Comparison of ENCODE assay signal across 8 cellular contexts in the genomic region with DNA sequence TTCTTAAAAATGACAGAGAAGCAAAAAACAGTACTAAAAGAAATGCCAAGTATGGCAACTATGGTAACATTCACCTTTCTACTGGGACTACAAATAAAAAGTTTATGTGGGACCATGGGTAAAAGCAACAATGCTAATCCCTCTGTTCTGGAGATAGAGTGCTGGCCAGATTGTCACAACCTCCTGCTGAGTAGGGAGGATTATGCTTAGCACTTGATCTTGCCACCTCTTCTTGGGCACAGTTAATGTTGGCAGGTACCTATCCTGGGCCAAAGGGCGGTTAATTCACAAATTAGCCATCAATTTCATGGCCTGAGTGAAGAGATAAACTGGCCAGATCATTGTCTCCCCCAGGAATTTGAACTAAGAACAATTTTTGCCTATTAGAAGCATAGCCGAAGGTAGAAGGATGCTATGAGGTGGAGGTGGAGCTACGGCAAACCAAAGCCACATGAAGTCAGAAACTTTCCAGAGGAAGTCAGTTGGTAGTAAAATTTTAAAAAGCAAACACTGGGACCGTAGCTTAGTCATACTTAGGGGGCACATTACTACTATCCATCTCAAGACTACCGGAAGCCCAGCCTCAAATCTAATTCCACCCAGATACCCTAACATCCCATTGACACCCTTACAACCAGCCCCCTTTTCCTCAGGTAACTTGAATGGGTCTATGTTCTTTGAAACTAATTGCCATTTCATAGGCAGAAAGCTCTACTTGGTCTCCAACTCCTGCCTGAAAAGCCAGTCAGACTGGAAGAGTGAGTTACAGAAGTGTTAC. TPM values are rescaled to one million over a fixed set of nuclear protein-coding genes. Genes with fewer than 3 reads are reported as not detected.
DNase-seq lines count a peak whose midpoint lies in the region; ATAC-seq and TF ChIP-seq lines count a peak whose summit lies in the region.

No MANE protein-coding gene starts in this region.

- peak; percentile 75 for DNase-seq in Calu3
- DNase-seq in H7: peak; percentile 39
- no peak for DNase-seq in activated B cell treated with CpG ODN at 0.5 μM for 24 hours
- peak; percentile 33 for DNase-seq in hepatocyte (ENCODE audit: low spot score)
- no peak for DNase-seq in dermis blood vessel endothelial cell
- no peak for DNase-seq in left ventricle myocardium inferior

- H3K36me3 Mint-ChIP-seq in Calu3 (ENCODE audit: insufficient read depth, unreplicated experiment) (peaks cover 43% of the 10 kb centered on the region), activated B cell treated with CpG ODN at 0.5 μM for 24 hours (ENCODE audit: low read depth) (peaks cover 34% of the 10 kb centered on the region)

- 41% methylated on average over 5 of the region's 5 CpGs for WGBS in hepatocyte (ENCODE audit: low lambda C conversion rate, missing lambda C conversion rate)

- H3K27me3 ChIP-seq in H7 (ENCODE audit: control insufficient read depth, insufficient read depth, low read length): 0 out of 2 replicates have a peak, but pooled peaks cover 1% of the 10 kb centered on the region
- H3K27me3 ChIP-seq in hepatocyte: no peaks in the 10 kb centered on the region
- H3K27me3 ChIP-seq in subcutaneous abdominal adipose tissue (ENCODE audit: control insufficient read depth in 5 of 5, insufficient read depth in 4 of 5, low read length in 5 of 5): no peaks in the 10 kb centered on the region
- no peaks in the 10 kb centered on the region for H3K27me3 ChIP-seq in left ventricle myocardium inferior (ENCODE audit: low read depth)

- H3K4me1 ChIP-seq in hepatocyte (ENCODE audit: insufficient read depth): peaks cover 23% of the 10 kb centered on the region
- peaks cover 0 to 34% (median 32%) of the 10 kb centered on the region in 5 donors for H3K4me1 ChIP-seq in subcutaneous abdominal adipose tissue (ENCODE audit: control insufficient read depth in 5 of 5, insufficient read depth in 5 of 5, low read length in 5 of 5)
- peaks cover 41% of the 10 kb centered on the region for H3K4me1 ChIP-seq in left ventricle myocardium inferior

- H3K4me3 Mint-ChIP-seq in Calu3 (ENCODE audit: low read depth, unreplicated experiment) (peak overlapping the region; percentile 86), activated B cell treated with CpG ODN at 0.5 μM for 24 hours (peak overlapping the region; percentile 62)

- intact Hi-C loops in Calu3 (cut with micrococcal nuclease; ENCODE audit: unreplicated experiment) (loop anchor here (10.0 kb wide), 1 partner anchor 1424 kb away; a partner anchor contains a TSS), activated B cell treated with CpG ODN at 0.5 μM for 24 hours (cut with micrococcal nuclease) (loop anchor here (5.0 kb wide), 5 partner anchors 179 to 1664 kb away; a partner anchor contains a TSS), left ventricle myocardium inferior (cut with micrococcal nuclease) (no loop called here)

- ATAC-seq in activated B cell treated with CpG ODN at 0.5 μM for 24 hours (ENCODE audit: low read depth) (peak; percentile 5), HG03342 (IDR thresholded peaks at IDR 0.05; ENCODE audit: unreplicated experiment) (no peak)

- H3K9me2 ChIP-seq in hepatocyte (replicated peaks; ENCODE audit: insufficient read depth): no peaks in the 10 kb centered on the region

- POLR2A ChIA-PET in activated B cell treated with CpG ODN at 0.5 μM for 24 hours (lab: Charles Lee): interaction anchor here (0.5 to 1.8 kb wide), 6 partner anchors 11 to 523 kb away, joined by 3 to 5 read pairs (median 3); a partner anchor contains a TSS

- H3K27ac Mint-ChIP-seq in Calu3 (ENCODE audit: unreplicated experiment) (peak overlapping the region; percentile 100), activated B cell treated with CpG ODN at 0.5 μM for 24 hours (peak overlapping the region; percentile 77)

- no peak for TF ChIP-seq CTCF in Calu3 (IDR thresholded peaks at IDR 0.05; ENCODE audit: unreplicated experiment)
- TF ChIP-seq CTCF in activated B cell treated with CpG ODN at 0.5 μM for 24 hours (IDR thresholded peaks at IDR 0.05): no peak
- TF ChIP-seq CTCF in hepatocyte (IDR thresholded peaks at IDR 0.05; ENCODE audit: poor library complexity): no peak
- TF ChIP-seq CTCF in left ventricle myocardium inferior (IDR thresholded peaks at IDR 0.05; ENCODE audit: borderline replicate concordance): no peak

- H3K27me3 Mint-ChIP-seq in Calu3 (ENCODE audit: unreplicated experiment) (no peaks in the 10 kb centered on the region), activated B cell treated with CpG ODN at 0.5 μM for 24 hours (no peaks in the 10 kb centered on the region)

- peak overlapping the region in 2 of 5 donors; percentile 10 to 44 for H3K9ac ChIP-seq in subcutaneous abdominal adipose tissue (ENCODE audit: low read length in 5 of 5)

- H3K9me3 Mint-ChIP-seq in Calu3 (ENCODE audit: low read depth, unreplicated experiment) (no peaks in the 10 kb centered on the region), activated B cell treated with CpG ODN at 0.5 μM for 24 hours (no peaks in the 10 kb centered on the region)

- H2AFZ ChIP-seq in hepatocyte: no peak overlapping the region

- no TSS peak for BruUV-seq in Calu3 (replicated peaks; lab: Mats Ljungman, UMichigan)

- H3K4me2 ChIP-seq in hepatocyte: peak overlapping the region; percentile 83

- no peaks in the 10 kb centered on the region for H4K20me1 ChIP-seq in hepatocyte (ENCODE audit: insufficient read depth, poor library complexity, severe bottlenecking)

- H3K36me3 ChIP-seq in H7 (replicated peaks; ENCODE audit: control insufficient read depth, insufficient read depth, low read length): no peaks in the 10 kb centered on the region
- H3K36me3 ChIP-seq in hepatocyte (replicated peaks; ENCODE audit: insufficient read depth, low read depth): no peaks in the 10 kb centered on the region
- H3K36me3 ChIP-seq in subcutaneous abdominal adipose tissue (ENCODE audit: control insufficient read depth in 5 of 5, insufficient read depth in 5 of 5, low read length in 5 of 5): peaks cover 11 to 29% (median 20%) of the 10 kb centered on the region in 5 donors
- H3K36me3 ChIP-seq in left ventricle myocardium inferior: peaks cover 28% of the 10 kb centered on the region

- H3K4me3 ChIP-seq in H7 (ENCODE audit: insufficient read depth, low read depth, low read length) (no peak overlapping the region), hepatocyte (no peak overlapping the region), subcutaneous abdominal adipose tissue (ENCODE audit: low read depth in 1 of 5, low read length in 5 of 5) (no peak overlapping the region), left ventricle myocardium inferior (no peak overlapping the region)

- H3K9me3 ChIP-seq in hepatocyte (ENCODE audit: low read depth): no peaks in the 10 kb centered on the region
- no peaks in the 10 kb centered on the region for H3K9me3 ChIP-seq in subcutaneous abdominal adipose tissue (ENCODE audit: control insufficient read depth in 5 of 5, low read length in 5 of 5)
- no peaks in the 10 kb centered on the region for H3K9me3 ChIP-seq in left ventricle myocardium inferior (replicated peaks)

- H3K27ac ChIP-seq in hepatocyte (peak overlapping the region; percentile 92), subcutaneous abdominal adipose tissue (ENCODE audit: low read depth, low read length) (peak overlapping the region; percentile 100), left ventricle myocardium inferior (replicated peaks) (no peak overlapping the region)

- H3K79me2 ChIP-seq in hepatocyte: peaks cover 65% of the 10 kb centered on the region

- CTCF ChIA-PET in Calu3 (lab: Charles Lee): interaction anchor here (0.6 to 0.8 kb wide), 2 partner anchors 38 to 1587 kb away, joined by 3 to 6 read pairs; no protein-coding TSS in a partner anchor
- CTCF ChIA-PET in activated B cell treated with CpG ODN at 0.5 μM for 24 hours (lab: Charles Lee): interaction anchor here (1.3 kb wide), 1 partner anchor 81 kb away, joined by 4 read pairs; no protein-coding TSS in a partner anchor

- H3K4me1 Mint-ChIP-seq in Calu3 (ENCODE audit: low read depth, unreplicated experiment): peaks cover 54% of the 10 kb centered on the region
- peaks cover 42% of the 10 kb centered on the region for H3K4me1 Mint-ChIP-seq in activated B cell treated with CpG ODN at 0.5 μM for 24 hours

RNA-seq across cellular contexts. Expression of a gene that starts 2.7 kb away (rescaled TPM):
- total RNA-seq in Calu3 (2022): 17.9 and 18.3 TPM in 2 replicates
- 5.9 and 8.5 TPM in 2 replicates for total RNA-seq in H7 (2014; rRNA removed; shearing (Covaris generic))
- total RNA-seq in activated B cell treated with CpG ODN at 0.5 μM for 24 hours: 14.5 and 16.2 TPM in 2 replicates
- 6.6 and 7.7 TPM in 2 replicates for total RNA-seq in hepatocyte
- polyA plus RNA-seq in hepatocyte: 4.4 and 4.9 TPM in 2 replicates
- 8.3 and 11.6 TPM in 2 replicates for total RNA-seq in dermis blood vessel endothelial cell
- total RNA-seq in left ventricle myocardium inferior: 5.6 TPM

Comparison
In these comparisons a context has a peak if more than half of its experiments do, and no peak if none do; other contexts are left out.
1. DNase-seq: peak in Calu3 (single experiment), H7 (single experiment) and hepatocyte (single experiment); none in activated B cell treated with CpG ODN at 0.5 μM for 24 hours (single experiment), dermis blood vessel endothelial cell (single experiment) and left ventricle myocardium inferior (single experiment).